In the genomic region with DNA sequence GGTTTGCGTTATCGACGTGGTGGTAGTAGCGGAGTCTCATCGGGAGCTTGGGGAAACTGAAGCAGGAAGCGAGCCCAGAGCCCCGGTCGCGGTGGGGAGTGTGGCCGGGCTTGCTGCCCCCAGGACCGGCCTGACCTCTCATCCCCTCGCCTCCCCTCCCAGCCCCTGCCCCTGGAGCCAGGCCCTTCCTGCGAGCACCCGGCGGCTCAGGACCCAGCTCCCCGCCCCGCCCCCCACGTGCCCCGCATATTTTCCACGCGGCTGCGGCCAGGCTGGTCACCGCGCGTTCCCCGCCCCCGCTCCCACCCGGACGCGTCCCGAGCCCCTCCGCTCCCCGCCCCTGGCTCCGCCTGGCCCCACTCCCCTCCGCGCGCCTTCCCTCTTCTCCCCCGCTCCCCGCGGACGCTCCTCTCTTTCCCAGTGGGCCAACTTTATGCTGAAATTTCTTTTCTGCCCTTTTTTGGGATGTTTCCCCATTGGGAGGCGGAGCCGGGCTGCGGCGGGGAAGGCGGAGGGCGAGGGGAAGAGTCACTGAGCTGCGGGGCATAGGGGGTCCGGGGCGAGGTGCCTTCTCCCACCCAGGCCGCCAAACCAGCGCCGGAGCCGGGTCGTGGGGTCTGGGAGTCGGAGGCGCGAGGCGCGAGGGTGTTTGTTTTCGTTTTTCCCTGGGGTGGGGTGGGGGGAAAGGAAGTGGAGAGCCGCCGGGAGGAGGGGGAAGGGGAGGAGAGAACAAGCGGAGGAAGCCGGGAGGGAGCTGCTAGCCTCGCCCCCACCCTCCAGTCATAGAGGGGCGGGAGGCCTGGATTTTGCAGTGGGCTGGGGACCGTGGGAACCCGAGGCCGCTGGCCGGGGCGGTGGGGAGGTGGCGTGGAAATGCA, we compare ENCODE assay signal across 8 cellular contexts. TPM values are rescaled to one million over a fixed set of nuclear protein-coding genes. Genes with fewer than 3 reads are reported as not detected.
DNase-seq lines count a peak whose midpoint lies in the region; FAIRE-seq and TF ChIP-seq lines count a peak whose summit lies in the region.

No MANE protein-coding gene starts in this region.

- peak overlapping the region; percentile 81 for H3K4me3 ChIP-seq in AG09309 (ENCODE audit: control insufficient read depth, low read depth, low read length)
- H3K4me3 ChIP-seq in neutrophil (ENCODE audit: low read depth in 1 of 2, low read length in 1 of 2): peak overlapping the region; percentile 67 to 92

- H3K27ac ChIP-seq in adipose tissue (ENCODE audit: low read depth, low read length): peak overlapping the region; percentile 13
- H3K27ac ChIP-seq in neutrophil: peak overlapping the region; percentile 51

- H3K9me3 ChIP-seq in neutrophil: no peaks in the 10 kb centered on the region

- no peak for FAIRE-seq in GM19239 (lab: Jason Lieb, UNC)

- peaks cover 7% of the 10 kb centered on the region for H3K36me3 ChIP-seq in neutrophil

- WGBS in adipose tissue, 3 donors: 1% methylated on average over 63 to 73 of the region's 73 CpGs

- peaks cover 10 to 16% of the 10 kb centered on the region in 2 experiments for H3K4me1 ChIP-seq in neutrophil (ENCODE audit: control insufficient read depth in 1 of 2, insufficient read depth in 1 of 2, low read depth in 1 of 2, low read length in 1 of 2)

- intact Hi-C loops in head of caudate nucleus (cut with DNase I): no loop called here

- peaks cover 27% of the 10 kb centered on the region for H3K27me3 ChIP-seq in neutrophil

- no peak for TF ChIP-seq CTCF in AG09309 (IDR thresholded peaks at IDR 0.05; ENCODE audit: control insufficient read depth, insufficient read depth, low read depth, low read length, missing control alignments)
- no peak for TF ChIP-seq CTCF in neutrophil (IDR thresholded peaks at IDR 0.05)

- DNase-seq in AG09309 (ENCODE audit: low read depth): no peak
- DNase-seq in GM19239 (ENCODE audit: insufficient read length, low spot score): peak; percentile 56
- peak; percentile 67 for DNase-seq in RKO (ENCODE audit: low spot score)
- peak in 40 of 42 donors; percentile 27 to 81 (median 56) for DNase-seq in head of caudate nucleus
- DNase-seq in inferior parietal cortex (ENCODE audit: extremely low spot score): no peak
- no peak for DNase-seq in superior temporal gyrus (ENCODE audit: extremely low spot score)

RNA-seq across cellular contexts. Expression of gene TPM2, which starts 1.0 kb away (rescaled TPM):
- polyA plus RNA-seq in adipose tissue: 100 to 1,000 TPM in 2 of 3 donors, 10 to 100 TPM in 1; 59.0 to 552 (median 253) TPM

RNA-seq across cellular contexts. Expression of gene CA9, which starts 17.0 kb away (rescaled TPM):
- polyA plus RNA-seq in adipose tissue: 10 to 100 TPM in 1 of 3 donors, 1 to 10 TPM in 2; 2.2 to 45.4 (median 7.4) TPM

RNA-seq across cellular contexts. Expression of gene ARHGEF39, which starts 25.7 kb away (rescaled TPM):
- under 1 TPM; 0.22 to 0.82 (median 0.66) TPM for polyA plus RNA-seq in adipose tissue

RNA-seq across cellular contexts. Expression of gene CCDC107, which starts 32.6 kb away (rescaled TPM):
- 100 to 1,000 TPM in 1 of 3 donors, 10 to 100 TPM in 2; 35.5 to 121 (median 54.4) TPM for polyA plus RNA-seq in adipose tissue

RNA-seq across cellular contexts. Expression of gene RMRP, which starts 32.9 kb away (rescaled TPM):
- 10 to 100 TPM in 2 of 3 donors, not detected in 1; 37.0 to 41.8 TPM for polyA plus RNA-seq in adipose tissue

Comparison
In these comparisons a context has a peak if more than half of its experiments do, and no peak if none do; other contexts are left out.
1. DNase-seq: peak in GM19239 (single experiment), RKO (single experiment) and head of caudate nucleus (40 of 42); none in AG09309 (single experiment), inferior parietal cortex (single experiment) and superior temporal gyrus (single experiment).